In genomic region chr3:53821631-53822068, GRCh38 we compare ENCODE assay signal across 8 cellular contexts. TPM values are rescaled to one million over a fixed set of nuclear protein-coding genes. Genes with fewer than 3 reads are reported as not detected.
A peak's percentile ranks its signal among the peaks of the same experiment; 100 is the strongest.
DNase-seq lines count a peak whose midpoint lies in the region; ATAC-seq and TF ChIP-seq lines count a peak whose summit lies in the region.
"Had no signal": no experiment of that assay in that cellular context is flagged by ENCODE, and none has a peak within 500 bp of the region (broad histone marks: within the 10 kb centered on the region; RNA-seq: fewer than 3 reads in every experiment).

No MANE protein-coding gene starts in this region.

- H3K9me3 ChIP-seq in gastrocnemius medialis = no peaks in the 10 kb centered on the region
- H3K9me3 ChIP-seq in CD4-positive, alpha-beta T cell (ENCODE audit: control insufficient read depth, low read length) = no peaks in the 10 kb centered on the region

- H3K4me3 Mint-ChIP-seq in endothelial cell (ENCODE audit: unreplicated experiment) = no peak overlapping the region
- no peak overlapping the region for H3K4me3 Mint-ChIP-seq in CD4-positive, alpha-beta T cell

- H3K9me3 Mint-ChIP-seq in endothelial cell (ENCODE audit: unreplicated experiment) = no peaks in the 10 kb centered on the region
- H3K9me3 Mint-ChIP-seq in CD4-positive, alpha-beta T cell = no peaks in the 10 kb centered on the region

- peak overlapping the region; percentile 52 to 76 (median 62) for H3K27ac ChIP-seq in gastrocnemius medialis
- H3K27ac ChIP-seq in CD4-positive, alpha-beta T cell (ENCODE audit: low read depth, low read length) = no peak overlapping the region

- no peaks in the 10 kb centered on the region for H3K27me3 ChIP-seq in gastrocnemius medialis
- H3K27me3 ChIP-seq in CD4-positive, alpha-beta T cell (ENCODE audit: control insufficient read depth, insufficient read depth, low read length) = no peaks in the 10 kb centered on the region

- TF ChIP-seq CTCF in GM20000 (IDR thresholded peaks at IDR 0.05; ENCODE audit: extremely low read depth, missing control alignments) = no peak
- TF ChIP-seq CTCF in endothelial cell (IDR thresholded peaks at IDR 0.05; ENCODE audit: unreplicated experiment) = no peak
- no peak for TF ChIP-seq CTCF in gastrocnemius medialis (IDR thresholded peaks at IDR 0.05 in 4 of 5, conservative IDR thresholded peaks at IDR 0.05 in 1 of 5)
- TF ChIP-seq CTCF in CD4-positive, alpha-beta T cell (IDR thresholded peaks at IDR 0.05) = no peak

- H3K27ac Mint-ChIP-seq in endothelial cell (ENCODE audit: unreplicated experiment) = peak overlapping the region; percentile 48
- H3K27ac Mint-ChIP-seq in CD4-positive, alpha-beta T cell = no peak overlapping the region

- in situ Hi-C loops in gastrocnemius medialis (cut with MboI; ENCODE audit: low sequenced_read_pairs in 4 of 4) = no loop called here

- H3K36me3 Mint-ChIP-seq in endothelial cell (ENCODE audit: low read depth, unreplicated experiment) = peaks cover 12% of the 10 kb centered on the region
- H3K36me3 Mint-ChIP-seq in CD4-positive, alpha-beta T cell (ENCODE audit: low read depth) = no peaks in the 10 kb centered on the region

- DNase-seq in GM20000 (ENCODE audit: low spot score) = peak; percentile 32
- DNase-seq in endothelial cell (ENCODE audit: low spot score) = no peak
- DNase-seq in gastrocnemius medialis = peak; percentile 70 to 86
- DNase-seq in CD4-positive, alpha-beta T cell = no peak
- no peak for DNase-seq in dedifferentiated amniotic fluid mesenchymal stem cell (ENCODE audit: extremely low spot score)
- no peak for DNase-seq in cerebellar nuclear complex (lab: John Stamatoyannopoulos, UW)
- DNase-seq: T1000 had no signal

- CTCF ChIA-PET in CD4-positive, alpha-beta T cell (lab: Charles Lee) = no interaction called here

- peaks cover 14% of the 10 kb centered on the region for H3K4me1 Mint-ChIP-seq in endothelial cell (ENCODE audit: unreplicated experiment)
- no peaks in the 10 kb centered on the region for H3K4me1 Mint-ChIP-seq in CD4-positive, alpha-beta T cell (ENCODE audit: low read depth)

- intact Hi-C loops in gastrocnemius medialis (cut with DNase I; ENCODE audit: low total_unique reads) = no loop called here
- intact Hi-C loops in CD4-positive, alpha-beta T cell (cut with DNase I, micrococcal nuclease) = no loop called here

- H3K4me1 ChIP-seq in gastrocnemius medialis = peaks cover 14 to 19% of the 10 kb centered on the region in 2 donors

- no peak for TF ChIP-seq POLR2A in gastrocnemius medialis (IDR thresholded peaks at IDR 0.05)

- peak; percentile 77 for ATAC-seq in HG03066 (IDR thresholded peaks at IDR 0.05; ENCODE audit: low read depth, unreplicated experiment)
- ATAC-seq in gastrocnemius medialis = peak; percentile 90 to 91
- ATAC-seq in CD4-positive, alpha-beta T cell (ENCODE audit: poor library complexity) = no peak

- POLR2A ChIA-PET in CD4-positive, alpha-beta T cell (lab: Charles Lee) = no interaction called here

- no peaks in the 10 kb centered on the region for H3K36me3 ChIP-seq in gastrocnemius medialis

- no peak overlapping the region for H3K4me3 ChIP-seq in gastrocnemius medialis

- H3K27me3 Mint-ChIP-seq in endothelial cell (ENCODE audit: unreplicated experiment) = peaks cover 18% of the 10 kb centered on the region
- H3K27me3 Mint-ChIP-seq in CD4-positive, alpha-beta T cell = no peaks in the 10 kb centered on the region

RNA-seq across cellular contexts. Expression of gene CHDH, which starts 24.6 kb away (rescaled TPM):
- total RNA-seq in endothelial cell (ENCODE audit: unreplicated experiment) (1.0 TPM), gastrocnemius medialis (1 to 10 TPM; 3.1 to 6.5 (median 3.6) TPM)
- under 1 TPM; 0.31 to 0.60 TPM for total RNA-seq in CD4-positive, alpha-beta T cell

RNA-seq across cellular contexts. Expression of gene IL17RB, which starts 24.7 kb away (rescaled TPM):
- total RNA-seq in endothelial cell (ENCODE audit: unreplicated experiment) = 0.33 TPM
- 1 to 10 TPM in 2 of 4 donors, under 1 TPM in 2; 0.41 to 1.4 (median 0.79) TPM for total RNA-seq in gastrocnemius medialis
- under 1 TPM; 0.22 to 0.36 TPM for total RNA-seq in CD4-positive, alpha-beta T cell

Comparison
In these comparisons a context has a peak if more than half of its experiments do, and no peak if none do; other contexts are left out.
1. DNase-seq: peak in GM20000 (single experiment) and gastrocnemius medialis (2 of 2); none in endothelial cell (single experiment), CD4-positive, alpha-beta T cell (0 of 10), dedifferentiated amniotic fluid mesenchymal stem cell (single experiment) and cerebellar nuclear complex (0 of 2).